Comparison of ENCODE assay signal across 36 cellular contexts in the genomic region with DNA sequence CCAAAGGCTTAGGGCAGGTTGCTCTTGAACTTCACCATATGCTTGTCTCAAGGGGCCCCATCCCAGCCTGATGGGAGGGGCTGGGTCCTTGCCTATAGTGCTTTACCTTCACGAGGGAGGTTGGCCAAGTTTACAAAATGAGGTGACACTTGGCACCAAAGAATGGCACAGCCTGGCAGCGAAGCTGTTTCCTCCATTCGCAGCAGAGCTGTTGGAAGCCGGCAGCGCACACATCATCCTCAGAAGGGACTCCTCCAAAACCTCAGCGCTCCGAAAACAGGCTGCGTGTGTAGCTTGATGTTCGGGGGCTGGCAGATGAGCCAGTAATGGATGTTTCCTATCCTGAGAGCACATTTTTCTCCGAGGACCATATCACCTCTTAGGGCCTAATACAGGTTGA.
"Had no signal": no experiment of that assay in that cellular context is flagged by ENCODE, and none has a peak within 500 bp of the region (broad histone marks: within the 10 kb centered on the region; RNA-seq: fewer than 3 reads in every experiment).

No MANE protein-coding gene starts in this region.

- ATAC-seq: activated CD8-positive, alpha-beta T cell treated with anti-CD3 and anti-CD28 coated beads for 36 hours; activated naive CD4-positive, alpha-beta T cell treated with anti-CD3 and anti-CD28 coated beads, Interleukin-2, amount 50 U/mL, for 72 hours; activated T-cell treated with anti-CD3 and anti-CD28 coated beads, Interleukin-2, amount 50 U/mL, for 4 hours; activated T-cell treated with anti-CD3 and anti-CD28 coated beads, Interleukin-2, amount 50 U/mL, for 72 hours; activated T-helper 17 cell treated with anti-CD3 and anti-CD28 coated beads, Interleukin-2, amount 50 U/mL, for 72 hours; body of pancreas; T-cell; T-helper 17 cell had no signal

- DNase-seq: activated B cell treated with CpG ODN at 0.5 μM for 24 hours; activated CD4-positive, alpha-beta memory T cell treated with anti-CD3 and anti-CD28 coated beads for 36 hours; activated CD4-positive, alpha-beta T cell treated with anti-CD3 and anti-CD28 coated beads for 4 hours; activated CD4-positive, alpha-beta T cell treated with anti-CD3 and anti-CD28 coated beads, Interleukin-2, amount 10 ng/mL, durations not matched to agents 24 days and 14 days; activated CD4-positive, alpha-beta T cell treated with anti-CD3 and anti-CD28 coated beads, Interleukin-2, amount 50 U/mL, for 1 hour; activated CD4-positive, alpha-beta T cell treated with anti-CD3 and anti-CD28 coated beads, Interleukin-2, amount 50 U/mL, for 4 hours; activated CD4-positive, CD25-positive, alpha-beta regulatory T cell treated with anti-CD3 and anti-CD28 coated beads, Interleukin-2, amount 50 U/mL, for 72 hours; activated CD8-positive, alpha-beta memory T cell treated with anti-CD3 and anti-CD28 coated beads, Interleukin-2, amount 50 U/mL, for 4 hours; activated CD8-positive, alpha-beta T cell treated with anti-CD3 and anti-CD28 coated beads for 36 hours; activated effector memory CD4-positive, alpha-beta T cell treated with anti-CD3 and anti-CD28 coated beads, Interleukin-2, amount 50 U/mL, for 16 hours; activated gamma-delta T cell treated with Interleukin-2 at 50 U/mL for 16 hours; activated naive CD4-positive, alpha-beta T cell; activated naive CD4-positive, alpha-beta T cell treated with anti-CD3 and anti-CD28 coated beads for 36 hours; activated naive CD4-positive, alpha-beta T cell treated with anti-CD3 and anti-CD28 coated beads, Interleukin-2, amount 50 U/mL, for 16 hours; activated naive CD8-positive, alpha-beta T cell treated with anti-CD3 and anti-CD28 coated beads for 36 hours; activated T-cell treated with anti-CD3 and anti-CD28 coated beads for 4 hours; activated T-cell treated with anti-CD3 and anti-CD28 coated beads, Interleukin-2, amount 50 U/mL, for 1 hour; activated T-cell treated with anti-CD3 and anti-CD28 coated beads, Interleukin-2, amount 50 U/mL, for 4 hours; activated T-cell treated with anti-CD3 and anti-CD28 coated beads, Interleukin-2, amount 50 U/mL, for 72 hours; adrenal gland; amniotic stem cell; aorta; body of pancreas; brain microvascular endothelial cell; central memory CD4-positive, alpha-beta T cell; cerebellar nuclear complex; T-cell; T-helper 17 cell; T-helper 9 cell had no signal

- H3K27me3 Mint-ChIP-seq: activated B cell treated with CpG ODN at 0.5 μM for 24 hours; activated CD4-positive, alpha-beta memory T cell treated with anti-CD3 and anti-CD28 coated beads for 36 hours; activated CD4-positive, alpha-beta T cell treated with anti-CD3 and anti-CD28 coated beads, Interleukin-2, amount 10 ng/mL, durations not matched to agents 24 days and 14 days; activated CD8-positive, alpha-beta T cell treated with anti-CD3 and anti-CD28 coated beads for 36 hours; activated naive CD8-positive, alpha-beta T cell treated with anti-CD3 and anti-CD28 coated beads for 36 hours; T-helper 17 cell had no signal

- H3K4me1 Mint-ChIP-seq: activated B cell treated with CpG ODN at 0.5 μM for 24 hours; activated CD4-positive, alpha-beta T cell treated with anti-CD3 and anti-CD28 coated beads, Interleukin-2, amount 10 ng/mL, durations not matched to agents 24 days and 14 days; activated naive CD8-positive, alpha-beta T cell treated with anti-CD3 and anti-CD28 coated beads for 36 hours; activated T-helper 17 cell treated with anti-CD3 and anti-CD28 coated beads, Interleukin-2, amount 50 U/mL, for 72 hours; T-cell; T-helper 17 cell had no signal

- H3K36me3 Mint-ChIP-seq: activated CD4-positive, alpha-beta memory T cell treated with anti-CD3 and anti-CD28 coated beads for 36 hours; activated naive CD4-positive, alpha-beta T cell treated with anti-CD3 and anti-CD28 coated beads, Interleukin-2, amount 50 U/mL, for 72 hours; activated naive CD8-positive, alpha-beta T cell treated with anti-CD3 and anti-CD28 coated beads for 36 hours; T-cell had no signal

- H3K27ac Mint-ChIP-seq: activated B cell treated with CpG ODN at 0.5 μM for 24 hours; activated CD4-positive, alpha-beta memory T cell treated with anti-CD3 and anti-CD28 coated beads for 36 hours; activated CD4-positive, alpha-beta T cell treated with anti-CD3 and anti-CD28 coated beads, Interleukin-2, amount 10 ng/mL, durations not matched to agents 24 days and 14 days; activated CD8-positive, alpha-beta T cell treated with anti-CD3 and anti-CD28 coated beads for 36 hours; activated naive CD4-positive, alpha-beta T cell treated with anti-CD3 and anti-CD28 coated beads for 36 hours; activated naive CD4-positive, alpha-beta T cell treated with anti-CD3 and anti-CD28 coated beads, Interleukin-2, amount 50 U/mL, for 72 hours; activated naive CD8-positive, alpha-beta T cell treated with anti-CD3 and anti-CD28 coated beads for 36 hours; activated T-cell treated with anti-CD3 and anti-CD28 coated beads, Interleukin-2, amount 50 U/mL, for 72 hours; activated T-helper 1 cell treated with anti-CD3 and anti-CD28 coated beads, Interleukin-12 subunit alpha, Interleukin-12 subunit beta, Interleukin-2, Interleukin-4 antibody, amounts not matched to agents 30 ng/mL and 10 ng/mL and 1 ng/mL, durations not matched to agents 14 hours and 24 hours and 36 hours; activated T-helper 17 cell treated with anti-CD3 and anti-CD28 coated beads, Interleukin-2, amount 50 U/mL, for 72 hours; T-cell; T-helper 17 cell had no signal

- H3K4me1 ChIP-seq: adrenal gland, body of pancreas, breast epithelium had no signal

- H3K27ac ChIP-seq: adrenal gland, body of pancreas, brain microvascular endothelial cell, breast epithelium, VCaP had no signal

- H3K27me3 ChIP-seq: adrenal gland, body of pancreas, brain microvascular endothelial cell, breast epithelium had no signal

- H3K9me3 ChIP-seq: adrenal gland, body of pancreas, breast epithelium had no signal

- H3K9me3 Mint-ChIP-seq: activated T-cell treated with anti-CD3 and anti-CD28 coated beads, Interleukin-2, amount 50 U/mL, for 4 hours; activated T-helper 17 cell treated with anti-CD3 and anti-CD28 coated beads, Interleukin-2, amount 50 U/mL, for 72 hours had no signal

- H3K36me3 ChIP-seq: adrenal gland, brain microvascular endothelial cell, breast epithelium had no signal

- H3K4me3 ChIP-seq: adrenal gland, body of pancreas, breast epithelium had no signal

- FAIRE-seq: astrocyte, TTC549 had no signal

- H3K4me3 Mint-ChIP-seq: activated B cell treated with CpG ODN at 0.5 μM for 24 hours; activated CD4-positive, alpha-beta memory T cell treated with anti-CD3 and anti-CD28 coated beads for 36 hours; activated CD4-positive, alpha-beta T cell treated with anti-CD3 and anti-CD28 coated beads, Interleukin-2, amount 10 ng/mL, durations not matched to agents 24 days and 14 days; activated CD8-positive, alpha-beta T cell treated with anti-CD3 and anti-CD28 coated beads for 36 hours; activated naive CD4-positive, alpha-beta T cell treated with anti-CD3 and anti-CD28 coated beads for 36 hours; activated naive CD8-positive, alpha-beta T cell treated with anti-CD3 and anti-CD28 coated beads for 36 hours; activated T-cell treated with anti-CD3 and anti-CD28 coated beads, Interleukin-2, amount 50 U/mL, for 4 hours; activated T-cell treated with anti-CD3 and anti-CD28 coated beads, Interleukin-2, amount 50 U/mL, for 72 hours; activated T-helper 1 cell treated with anti-CD3 and anti-CD28 coated beads, Interleukin-12 subunit alpha, Interleukin-12 subunit beta, Interleukin-2, Interleukin-4 antibody, amounts not matched to agents 30 ng/mL and 10 ng/mL and 1 ng/mL, durations not matched to agents 14 hours and 24 hours and 36 hours; activated T-helper 17 cell treated with anti-CD3 and anti-CD28 coated beads, Interleukin-2, amount 50 U/mL, for 72 hours; T-cell; T-helper 17 cell had no signal
